15 cellular contexts compared by ENCODE assay signal in the genomic region with DNA sequence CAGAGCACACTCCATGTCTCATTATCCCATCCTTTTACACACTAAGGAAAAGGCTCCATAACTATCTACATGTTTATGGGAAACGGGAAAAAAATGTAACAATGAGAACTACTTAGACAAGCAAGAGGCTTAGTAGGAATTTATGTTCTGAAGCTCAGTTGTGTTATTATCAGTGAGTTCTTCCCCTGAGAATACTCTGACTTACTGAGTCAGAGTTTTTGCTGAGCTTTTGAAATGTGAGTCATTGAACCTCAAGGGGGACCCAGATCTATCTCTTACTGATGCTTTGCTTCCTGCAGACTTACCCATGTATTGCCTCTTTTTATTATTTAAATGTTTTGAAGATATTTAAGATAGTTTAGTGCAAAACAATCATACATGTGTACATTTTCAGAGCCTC. TPM values are rescaled to one million over a fixed set of nuclear protein-coding genes. Genes with fewer than 3 reads are reported as not detected.
DNase-seq lines count a peak whose midpoint lies in the region; ATAC-seq and TF ChIP-seq lines count a peak whose summit lies in the region.
"Had no signal": no experiment of that assay in that cellular context is flagged by ENCODE, and none has a peak within 500 bp of the region (broad histone marks: within the 10 kb centered on the region; RNA-seq: fewer than 3 reads in every experiment).

No MANE protein-coding gene starts in this region.

- no peaks in the 10 kb centered on the region for H3K4me1 Mint-ChIP-seq in activated CD8-positive, alpha-beta T cell treated with anti-CD3 and anti-CD28 coated beads for 36 hours (ENCODE audit: low read depth)
- H3K4me1 Mint-ChIP-seq: memory B cell had no signal

- H3K9me3 Mint-ChIP-seq in activated CD8-positive, alpha-beta T cell treated with anti-CD3 and anti-CD28 coated beads for 36 hours: no peaks in the 10 kb centered on the region
- H3K9me3 Mint-ChIP-seq: memory B cell had no signal

- peak; percentile 21 for DNase-seq in AG08396 (ENCODE audit: low spot score)
- DNase-seq in adipocyte (ENCODE audit: low read depth): peak; percentile 73
- DNase-seq in hepatic stellate cell (ENCODE audit: low spot score): peak; percentile 52
- DNase-seq in NCI-H345 (lab: John Stamatoyannopoulos, UW): no peak
- DNase-seq in T-helper 1 cell: no peak
- no peak for DNase-seq in COR-L47 (lab: John Stamatoyannopoulos, UW)
- DNase-seq in activated CD8-positive, alpha-beta T cell treated with anti-CD3 and anti-CD28 coated beads for 36 hours: no peak
- DNase-seq: activated CD8-positive, alpha-beta memory T cell treated with anti-CD3 and anti-CD28 coated beads for 24 hours; activated naive CD4-positive, alpha-beta T cell treated with Interleukin-2 at 50 U/mL for 16 hours; hypothalamus; NCI-H187 treated with DMSO at 0.1 percent for 48 hours; ovary; stimulated activated naive CD4-positive, alpha-beta T cell had no signal

- H3K4me1 ChIP-seq in adipocyte (ENCODE audit: control insufficient read depth, insufficient read depth, low read length): peaks cover 18% of the 10 kb centered on the region

- peak overlapping the region; percentile 44 for H3K4me3 ChIP-seq in adipocyte (ENCODE audit: low read length)
- H3K4me3 ChIP-seq: ovary had no signal

- H3K36me3 ChIP-seq in adipocyte (ENCODE audit: control insufficient read depth, insufficient read depth, low read length, severe bottlenecking): no peaks in the 10 kb centered on the region
- H3K36me3 ChIP-seq: ovary had no signal

- H3K9me3 ChIP-seq in adipocyte (ENCODE audit: control insufficient read depth, low read length): no peaks in the 10 kb centered on the region
- H3K9me3 ChIP-seq: ovary had no signal

- no peak overlapping the region for H3K27ac Mint-ChIP-seq in activated CD8-positive, alpha-beta T cell treated with anti-CD3 and anti-CD28 coated beads for 36 hours
- H3K27ac Mint-ChIP-seq: memory B cell had no signal

- intact Hi-C loops in activated CD8-positive, alpha-beta T cell treated with anti-CD3 and anti-CD28 coated beads for 36 hours (cut with micrococcal nuclease): no loop called here

- no peaks in the 10 kb centered on the region for H3K27me3 ChIP-seq in adipocyte (replicated peaks; ENCODE audit: control insufficient read depth, insufficient read depth, low read length)
- H3K27me3 ChIP-seq: ovary had no signal

- peaks cover 3% of the 10 kb centered on the region for H3K27me3 Mint-ChIP-seq in activated CD8-positive, alpha-beta T cell treated with anti-CD3 and anti-CD28 coated beads for 36 hours
- H3K27me3 Mint-ChIP-seq: memory B cell had no signal

- ATAC-seq in HG02885 (IDR thresholded peaks at IDR 0.05; ENCODE audit: poor library complexity, unreplicated experiment): peak; percentile 40
- no peak for ATAC-seq in activated CD8-positive, alpha-beta T cell treated with anti-CD3 and anti-CD28 coated beads for 36 hours

- no peak overlapping the region for H3K4me3 Mint-ChIP-seq in activated CD8-positive, alpha-beta T cell treated with anti-CD3 and anti-CD28 coated beads for 36 hours
- H3K4me3 Mint-ChIP-seq: memory B cell had no signal

- no peak overlapping the region for H3K9ac ChIP-seq in adipocyte (ENCODE audit: low read length)

- TF ChIP-seq CTCF in activated CD8-positive, alpha-beta T cell treated with anti-CD3 and anti-CD28 coated beads for 36 hours (IDR thresholded peaks at IDR 0.05): no peak

- no peaks in the 10 kb centered on the region for H3K36me3 Mint-ChIP-seq in activated CD8-positive, alpha-beta T cell treated with anti-CD3 and anti-CD28 coated beads for 36 hours (ENCODE audit: low read depth)
- H3K36me3 Mint-ChIP-seq: memory B cell had no signal

- CTCF ChIA-PET in activated CD8-positive, alpha-beta T cell treated with anti-CD3 and anti-CD28 coated beads for 36 hours (lab: Charles Lee): interaction anchor here (1.5 kb wide), 1 partner anchor 9 kb away, joined by 3 read pairs; no protein-coding TSS in a partner anchor

- POLR2A ChIA-PET in activated CD8-positive, alpha-beta T cell treated with anti-CD3 and anti-CD28 coated beads for 36 hours (lab: Charles Lee): no interaction called here

RNA-seq across cellular contexts. Expression of a gene that starts 20.1 kb away (rescaled TPM):
- not detected for total RNA-seq in activated CD8-positive, alpha-beta T cell treated with anti-CD3 and anti-CD28 coated beads for 36 hours
- total RNA-seq: ovary had no signal

RNA-seq across cellular contexts. Expression of a gene that starts 53.9 kb away (rescaled TPM):
- not detected for total RNA-seq in activated CD8-positive, alpha-beta T cell treated with anti-CD3 and anti-CD28 coated beads for 36 hours

Comparison
In these comparisons a context has a peak if more than half of its experiments do, and no peak if none do; other contexts are left out.
1. DNase-seq: peak in AG08396 (single experiment), adipocyte (single experiment) and hepatic stellate cell (single experiment); none in NCI-H345 (single experiment), T-helper 1 cell (0 of 5), COR-L47 (single experiment) and activated CD8-positive, alpha-beta T cell treated with anti-CD3 and anti-CD28 coated beads for 36 hours (single experiment).